In the genomic region with DNA sequence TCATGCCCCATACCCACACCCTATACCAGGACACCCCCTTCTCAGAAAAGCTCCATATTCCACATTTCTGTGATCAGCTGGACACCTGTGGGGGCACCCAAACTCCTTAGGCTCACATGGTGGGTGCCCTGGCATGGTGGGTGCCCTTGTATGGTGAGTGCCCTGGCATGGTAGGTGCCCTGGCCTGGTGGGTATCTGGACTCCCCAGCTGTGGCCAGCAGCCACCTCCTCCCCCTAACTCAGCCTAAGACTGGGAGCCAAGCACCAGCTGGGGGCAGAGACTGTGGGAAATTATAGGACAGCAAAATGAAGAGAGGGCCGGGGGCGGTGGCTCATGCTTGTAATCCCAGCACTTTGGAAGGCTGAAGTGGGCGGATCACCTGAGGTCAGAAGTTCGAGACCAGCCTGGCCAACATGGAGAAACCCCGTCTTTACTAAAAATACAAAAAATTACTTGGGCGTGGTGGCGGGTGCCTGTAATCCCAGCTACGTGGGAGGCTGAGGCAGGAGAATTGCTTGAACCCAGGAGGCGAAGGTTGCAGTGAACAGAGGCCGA, we compare ENCODE assay signal across 8 cellular contexts. TPM values are rescaled to one million over a fixed set of nuclear protein-coding genes. Genes with fewer than 3 reads are reported as not detected.
DNase-seq lines count a peak whose midpoint lies in the region; ATAC-seq and TF ChIP-seq lines count a peak whose summit lies in the region.
"Not testable (repeated sequence)": the region's sequence is repeated elsewhere in the genome, so short reads cannot be mapped to it uniquely, and the experiment has no call there.

No MANE protein-coding gene starts in this region.

- H3K36me3 Mint-ChIP-seq in CD4-positive, alpha-beta T cell (ENCODE audit: low read depth); central memory CD8-positive, alpha-beta T cell (ENCODE audit: insufficient read depth); natural killer cell: not testable (repeated sequence)
- H3K36me3 Mint-ChIP-seq in HFFc6 (ENCODE audit: low read depth): peaks cover 29% of the 10 kb centered on the region
- H3K36me3 Mint-ChIP-seq in activated CD4-positive, alpha-beta T cell treated with anti-CD3 and anti-CD28 coated beads, Interleukin-2, amount 10 ng/mL, durations not matched to agents 24 days and 14 days (ENCODE audit: low read depth): peaks cover 16% of the 10 kb centered on the region
- peaks cover 17% of the 10 kb centered on the region for H3K36me3 Mint-ChIP-seq in activated naive CD4-positive, alpha-beta T cell treated with anti-CD3 and anti-CD28 coated beads, Interleukin-2, amount 10 ng/mL, durations not matched to agents 7 days and 5 days
- peaks cover 22% of the 10 kb centered on the region for H3K36me3 Mint-ChIP-seq in stimulated activated effector memory CD8-positive, alpha-beta T cell treated with anti-CD3 and anti-CD28 coated beads, Interleukin-12 subunit alpha, Interleukin-12 subunit beta, amount 100 ng/mL, for 72 hours

- CTCF ChIA-PET in CD4-positive, alpha-beta T cell (lab: Charles Lee); activated naive CD4-positive, alpha-beta T cell treated with anti-CD3 and anti-CD28 coated beads, Interleukin-2, amount 10 ng/mL, durations not matched to agents 7 days and 5 days (lab: Charles Lee): not testable (repeated sequence)

- not testable (repeated sequence) for H3K9me2 ChIP-seq in hepatocyte (replicated peaks; ENCODE audit: insufficient read depth)

- H3K36me3 ChIP-seq in hepatocyte (replicated peaks; ENCODE audit: insufficient read depth, low read depth): not testable (repeated sequence)

- H3K79me2 ChIP-seq in hepatocyte: peaks cover 17% of the 10 kb centered on the region

- intact Hi-C loops in CD4-positive, alpha-beta T cell (cut with DNase I, micrococcal nuclease); activated CD4-positive, alpha-beta T cell treated with anti-CD3 and anti-CD28 coated beads, Interleukin-2, amount 10 ng/mL, durations not matched to agents 24 days and 14 days (cut with micrococcal nuclease); natural killer cell (cut with micrococcal nuclease): not testable (repeated sequence)

- not testable (repeated sequence) for H3K27ac Mint-ChIP-seq in CD4-positive, alpha-beta T cell; activated CD4-positive, alpha-beta T cell treated with anti-CD3 and anti-CD28 coated beads, Interleukin-2, amount 10 ng/mL, durations not matched to agents 24 days and 14 days; central memory CD8-positive, alpha-beta T cell (ENCODE audit: low read depth); natural killer cell; stimulated activated effector memory CD8-positive, alpha-beta T cell treated with anti-CD3 and anti-CD28 coated beads, Interleukin-12 subunit alpha, Interleukin-12 subunit beta, amount 100 ng/mL, for 72 hours
- peak overlapping the region; percentile 52 for H3K27ac Mint-ChIP-seq in HFFc6
- H3K27ac Mint-ChIP-seq in activated naive CD4-positive, alpha-beta T cell treated with anti-CD3 and anti-CD28 coated beads, Interleukin-2, amount 10 ng/mL, durations not matched to agents 7 days and 5 days: peak overlapping the region; percentile 58

- ATAC-seq in CD4-positive, alpha-beta T cell (ENCODE audit: poor library complexity); central memory CD8-positive, alpha-beta T cell (replicated peaks; ENCODE audit: extremely low read depth, poor library complexity, severe bottlenecking); natural killer cell; stimulated activated effector memory CD8-positive, alpha-beta T cell treated with anti-CD3 and anti-CD28 coated beads, Interleukin-12 subunit alpha, Interleukin-12 subunit beta, amount 100 ng/mL, for 72 hours: not testable (repeated sequence)

- not testable (repeated sequence) for H3K9me3 ChIP-seq in CD4-positive, alpha-beta T cell (ENCODE audit: control insufficient read depth, low read length); hepatocyte (ENCODE audit: low read depth)

- H3K4me1 Mint-ChIP-seq in CD4-positive, alpha-beta T cell (ENCODE audit: low read depth): peaks cover 28% of the 10 kb centered on the region
- peaks cover 34% of the 10 kb centered on the region for H3K4me1 Mint-ChIP-seq in HFFc6 (ENCODE audit: low read depth)
- H3K4me1 Mint-ChIP-seq in activated CD4-positive, alpha-beta T cell treated with anti-CD3 and anti-CD28 coated beads, Interleukin-2, amount 10 ng/mL, durations not matched to agents 24 days and 14 days: peaks cover 15% of the 10 kb centered on the region
- peaks cover 23% of the 10 kb centered on the region for H3K4me1 Mint-ChIP-seq in activated naive CD4-positive, alpha-beta T cell treated with anti-CD3 and anti-CD28 coated beads, Interleukin-2, amount 10 ng/mL, durations not matched to agents 7 days and 5 days
- peaks cover 16% of the 10 kb centered on the region for H3K4me1 Mint-ChIP-seq in central memory CD8-positive, alpha-beta T cell
- H3K4me1 Mint-ChIP-seq in natural killer cell: peaks cover 11 to 19% of the 10 kb centered on the region in 2 donors
- H3K4me1 Mint-ChIP-seq in stimulated activated effector memory CD8-positive, alpha-beta T cell treated with anti-CD3 and anti-CD28 coated beads, Interleukin-12 subunit alpha, Interleukin-12 subunit beta, amount 100 ng/mL, for 72 hours: peaks cover 37% of the 10 kb centered on the region

- H3K4me3 Mint-ChIP-seq in CD4-positive, alpha-beta T cell: peak overlapping the region; percentile 48
- peak overlapping the region; percentile 63; the same call in 1 of the 2 replicates for H3K4me3 Mint-ChIP-seq in HFFc6
- H3K4me3 Mint-ChIP-seq in activated CD4-positive, alpha-beta T cell treated with anti-CD3 and anti-CD28 coated beads, Interleukin-2, amount 10 ng/mL, durations not matched to agents 24 days and 14 days: peak overlapping the region; percentile 52
- peak overlapping the region; percentile 38 for H3K4me3 Mint-ChIP-seq in activated naive CD4-positive, alpha-beta T cell treated with anti-CD3 and anti-CD28 coated beads, Interleukin-2, amount 10 ng/mL, durations not matched to agents 7 days and 5 days
- H3K4me3 Mint-ChIP-seq in central memory CD8-positive, alpha-beta T cell: peak overlapping the region; percentile 63
- H3K4me3 Mint-ChIP-seq in natural killer cell: peak overlapping the region; percentile 67
- peak overlapping the region; percentile 62 for H3K4me3 Mint-ChIP-seq in stimulated activated effector memory CD8-positive, alpha-beta T cell treated with anti-CD3 and anti-CD28 coated beads, Interleukin-12 subunit alpha, Interleukin-12 subunit beta, amount 100 ng/mL, for 72 hours

- H3K27ac ChIP-seq in CD4-positive, alpha-beta T cell (ENCODE audit: low read depth, low read length); hepatocyte: not testable (repeated sequence)

- H4K20me1 ChIP-seq in hepatocyte (ENCODE audit: insufficient read depth, poor library complexity, severe bottlenecking): peaks cover 29% of the 10 kb centered on the region

- POLR2A ChIA-PET in CD4-positive, alpha-beta T cell (lab: Charles Lee): interaction anchor here (0.8 to 1.2 kb wide), 2 partner anchors 25 to 60 kb away, joined by 3 to 4 read pairs; a partner anchor contains a TSS

- not testable (repeated sequence) for TF ChIP-seq CTCF in CD4-positive, alpha-beta T cell (IDR thresholded peaks at IDR 0.05); HFFc6 (IDR thresholded peaks at IDR 0.05); hepatocyte (IDR thresholded peaks at IDR 0.05; ENCODE audit: poor library complexity); natural killer cell (IDR thresholded peaks at IDR 0.05)

- peaks cover 20% of the 10 kb centered on the region for H3K27me3 Mint-ChIP-seq in CD4-positive, alpha-beta T cell
- H3K27me3 Mint-ChIP-seq in HFFc6 (ENCODE audit: insufficient read depth): peaks cover 25% of the 10 kb centered on the region
- H3K27me3 Mint-ChIP-seq in activated CD4-positive, alpha-beta T cell treated with anti-CD3 and anti-CD28 coated beads, Interleukin-2, amount 10 ng/mL, durations not matched to agents 24 days and 14 days: peaks cover 41% of the 10 kb centered on the region
- peaks cover 92% of the 10 kb centered on the region for H3K27me3 Mint-ChIP-seq in activated naive CD4-positive, alpha-beta T cell treated with anti-CD3 and anti-CD28 coated beads, Interleukin-2, amount 10 ng/mL, durations not matched to agents 7 days and 5 days
- not testable (repeated sequence) for H3K27me3 Mint-ChIP-seq in central memory CD8-positive, alpha-beta T cell
- H3K27me3 Mint-ChIP-seq in natural killer cell (ENCODE audit: low read depth in 2 of 2): peaks cover 7 to 16% of the 10 kb centered on the region in 2 donors

- H3K9me3 Mint-ChIP-seq in CD4-positive, alpha-beta T cell; HFFc6; activated CD4-positive, alpha-beta T cell treated with anti-CD3 and anti-CD28 coated beads, Interleukin-2, amount 10 ng/mL, durations not matched to agents 24 days and 14 days; activated naive CD4-positive, alpha-beta T cell treated with anti-CD3 and anti-CD28 coated beads, Interleukin-2, amount 10 ng/mL, durations not matched to agents 7 days and 5 days; central memory CD8-positive, alpha-beta T cell; natural killer cell; stimulated activated effector memory CD8-positive, alpha-beta T cell treated with anti-CD3 and anti-CD28 coated beads, Interleukin-12 subunit alpha, Interleukin-12 subunit beta, amount 100 ng/mL, for 72 hours: not testable (repeated sequence)

- not testable (repeated sequence) for H3K4me3 ChIP-seq in hepatocyte

- H2AFZ ChIP-seq in hepatocyte: not testable (repeated sequence)

- not testable (repeated sequence) for DNase-seq in CD4-positive, alpha-beta T cell; HFFc6; activated CD4-positive, alpha-beta T cell treated with anti-CD3 and anti-CD28 coated beads, Interleukin-2, amount 10 ng/mL, durations not matched to agents 24 days and 14 days; activated naive CD4-positive, alpha-beta T cell treated with anti-CD3 and anti-CD28 coated beads, Interleukin-2, amount 10 ng/mL, durations not matched to agents 7 days and 5 days; central memory CD8-positive, alpha-beta T cell (ENCODE audit: low spot score in 2 of 2); hepatocyte (ENCODE audit: low spot score); natural killer cell; stimulated activated effector memory CD8-positive, alpha-beta T cell treated with anti-CD3 and anti-CD28 coated beads, Interleukin-12 subunit alpha, Interleukin-12 subunit beta, amount 100 ng/mL, for 72 hours (ENCODE audit: low spot score in 2 of 2)

- peaks cover 16% of the 10 kb centered on the region for H3K27me3 ChIP-seq in CD4-positive, alpha-beta T cell (ENCODE audit: control insufficient read depth, insufficient read depth, low read length)
- H3K27me3 ChIP-seq in hepatocyte: not testable (repeated sequence)

- peak overlapping the region; percentile 90 for H3K4me2 ChIP-seq in hepatocyte

- H3K4me1 ChIP-seq in hepatocyte (ENCODE audit: insufficient read depth): peaks cover 20% of the 10 kb centered on the region

- WGBS in hepatocyte (ENCODE audit: low lambda C conversion rate, missing lambda C conversion rate): 95% methylated on average over 10 of the region's 10 CpGs

RNA-seq across cellular contexts. Expression of a gene that starts 1.3 kb away (rescaled TPM):
- under 1 TPM; 0.19 to 0.34 TPM for total RNA-seq in CD4-positive, alpha-beta T cell
- total RNA-seq in HFFc6 (2021; fragmentation: NEBNext Ultra II Directional; extraction: Animal tissue kit (Norgen Biotek cat#: 25700)): 1 to 10 TPM; 2.7 to 3.8 (median 3.2) TPM
- 0.07 and 0.14 TPM in 2 replicates for total RNA-seq in activated CD4-positive, alpha-beta T cell treated with anti-CD3 and anti-CD28 coated beads, Interleukin-2, amount 10 ng/mL, durations not matched to agents 24 days and 14 days
- total RNA-seq in hepatocyte (4.5 and 4.9 TPM in 2 replicates), natural killer cell (under 1 TPM; 0.18 to 0.28 (median 0.28) TPM)
- 2.0 and 3.0 TPM in 2 replicates for polyA plus RNA-seq in hepatocyte

RNA-seq across cellular contexts. Expression of a gene that starts 15.6 kb away (rescaled TPM):
- total RNA-seq in CD4-positive, alpha-beta T cell: 10 to 100 TPM; 24.8 to 25.0 TPM
- total RNA-seq in HFFc6 (2021; fragmentation: NEBNext Ultra II Directional; extraction: Animal tissue kit (Norgen Biotek cat#: 25700)): 10 to 100 TPM; 12.5 to 18.1 (median 13.2) TPM
- 17.6 and 18.3 TPM in 2 replicates for total RNA-seq in activated CD4-positive, alpha-beta T cell treated with anti-CD3 and anti-CD28 coated beads, Interleukin-2, amount 10 ng/mL, durations not matched to agents 24 days and 14 days
- 16.9 and 24.4 TPM in 2 replicates for total RNA-seq in hepatocyte
- polyA plus RNA-seq in hepatocyte: 24.0 and 27.6 TPM in 2 replicates
- 10 to 100 TPM; 40.8 to 54.2 (median 46.2) TPM for total RNA-seq in natural killer cell

RNA-seq across cellular contexts. Expression of a gene that starts 24.2 kb away (rescaled TPM):
- 100 to 1,000 TPM; 550 to 572 TPM for total RNA-seq in CD4-positive, alpha-beta T cell
- 100 to 1,000 TPM; 224 to 285 (median 248) TPM for total RNA-seq in HFFc6 (2021; fragmentation: NEBNext Ultra II Directional; extraction: Animal tissue kit (Norgen Biotek cat#: 25700))
- 432 and 442 TPM in 2 replicates for total RNA-seq in activated CD4-positive, alpha-beta T cell treated with anti-CD3 and anti-CD28 coated beads, Interleukin-2, amount 10 ng/mL, durations not matched to agents 24 days and 14 days
- total RNA-seq in hepatocyte (100 and 107 TPM in 2 replicates), natural killer cell (100 to 1,000 TPM; 475 to 508 (median 480) TPM)
- polyA plus RNA-seq in hepatocyte: 119 and 125 TPM in 2 replicates

RNA-seq across cellular contexts. Expression of a gene that starts 33.8 kb away (rescaled TPM):
- under 1 TPM; 0.49 to 0.59 TPM for total RNA-seq in CD4-positive, alpha-beta T cell
- total RNA-seq in HFFc6 (2021; fragmentation: NEBNext Ultra II Directional; extraction: Animal tissue kit (Norgen Biotek cat#: 25700)): not detected
- 0.12 and 0.16 TPM in 2 replicates for total RNA-seq in activated CD4-positive, alpha-beta T cell treated with anti-CD3 and anti-CD28 coated beads, Interleukin-2, amount 10 ng/mL, durations not matched to agents 24 days and 14 days
- 127 and 140 TPM in 2 replicates for total RNA-seq in hepatocyte
- 127 and 164 TPM in 2 replicates for polyA plus RNA-seq in hepatocyte
- under 1 TPM; 0.47 to 0.84 (median 0.48) TPM for total RNA-seq in natural killer cell

RNA-seq across cellular contexts. Expression of a gene that starts 53.0 kb away (rescaled TPM):
- 1 to 10 TPM; 3.0 to 4.8 TPM for total RNA-seq in CD4-positive, alpha-beta T cell
- 10 to 100 TPM; 12.0 to 46.8 (median 13.2) TPM for total RNA-seq in HFFc6 (2021; fragmentation: NEBNext Ultra II Directional; extraction: Animal tissue kit (Norgen Biotek cat#: 25700))
- not detected in 2 replicates for total RNA-seq in activated CD4-positive, alpha-beta T cell treated with anti-CD3 and anti-CD28 coated beads, Interleukin-2, amount 10 ng/mL, durations not matched to agents 24 days and 14 days
- total RNA-seq in hepatocyte: 1,201 and 1,404 TPM in 2 replicates
- 739 and 774 TPM in 2 replicates for polyA plus RNA-seq in hepatocyte
- total RNA-seq in natural killer cell: 1 to 10 TPM in 2 of 3 donors, not detected in 1; 1.0 to 2.1 TPM
